Comparison of ENCODE assay signal across 12 cellular contexts in genomic region chr19:2587001-2587719, GRCh38.
DNase-seq lines count a peak whose midpoint lies in the region; ATAC-seq and TF ChIP-seq lines count a peak whose summit lies in the region.
"Had no signal": no experiment of that assay in that cellular context is flagged by ENCODE, and none has a peak within 500 bp of the region (broad histone marks: within the 10 kb centered on the region; RNA-seq: fewer than 3 reads in every experiment).

No MANE protein-coding gene starts in this region.

- no peak overlapping the region for H3K56ac ChIP-seq in H9 (ENCODE audit: insufficient read length, low read depth, low read length)

- peak overlapping the region; percentile 58 to 93 (median 85); a peak in 5 of 7 replicates for H3K27ac Mint-ChIP-seq in H9
- peak overlapping the region; percentile 32 for H3K27ac Mint-ChIP-seq in stimulated activated naive B cell treated with anti-CD40 and anti-IgM and Interleukin-4, amounts not matched to agents 10 μg/mL and 1 μg/mL and 100 μg/mL, for 72 hours

- TF ChIP-seq CTCF in H9 (conservative IDR thresholded peaks at IDR 0.05) (no peak), liver (IDR thresholded peaks at IDR 0.05; ENCODE audit: low read depth, low read length, missing input control) (no peak)

- no peak overlapping the region for H2BK120ac ChIP-seq in H9 (ENCODE audit: low read depth, low read length, poor library complexity, severe bottlenecking)

- peak overlapping the region; percentile 83 for H2BK12ac ChIP-seq in H9 (ENCODE audit: insufficient read length, low read depth, low read length)

- ATAC-seq in stimulated activated naive B cell treated with anti-CD40 and anti-IgM and Interleukin-4, amounts not matched to agents 10 μg/mL and 1 μg/mL and 100 μg/mL, for 72 hours (replicated peaks): no peak

- peak overlapping the region; percentile 90 for H3K4ac ChIP-seq in H9 (ENCODE audit: low read depth, low read length)

- H3K4me1 Mint-ChIP-seq in H9: peaks cover 21 to 33% of the 10 kb centered on the region in 2 experiments
- H3K4me1 Mint-ChIP-seq in stimulated activated naive B cell treated with anti-CD40 and anti-IgM and Interleukin-4, amounts not matched to agents 10 μg/mL and 1 μg/mL and 100 μg/mL, for 72 hours: peaks cover 27 to 51% of the 10 kb centered on the region in 2 donors

- no peak overlapping the region for H3T11ph ChIP-seq in H9 (ENCODE audit: low read length)

- peak overlapping the region; percentile 50 for H2BK20ac ChIP-seq in H9 (ENCODE audit: low read depth, low read length, poor library complexity, severe bottlenecking)

- H3K9me3 Mint-ChIP-seq in H9: peaks cover 14 to 20% of the 10 kb centered on the region in 2 experiments
- H3K9me3 Mint-ChIP-seq in stimulated activated naive B cell treated with anti-CD40 and anti-IgM and Interleukin-4, amounts not matched to agents 10 μg/mL and 1 μg/mL and 100 μg/mL, for 72 hours: peaks cover 5 to 11% of the 10 kb centered on the region in 2 donors

- H3K23ac ChIP-seq in H9 (ENCODE audit: insufficient read length, low read depth, low read length): no peak overlapping the region

- H3K36me3 Mint-ChIP-seq in H9 (ENCODE audit: insufficient read depth in 1 of 3, low read depth in 3 of 3): peaks cover 0 to 10% (median 5%) of the 10 kb centered on the region in 3 experiments; a peak in 3 of 7 replicates
- H3K36me3 Mint-ChIP-seq in stimulated activated naive B cell treated with anti-CD40 and anti-IgM and Interleukin-4, amounts not matched to agents 10 μg/mL and 1 μg/mL and 100 μg/mL, for 72 hours: peaks cover 9 to 17% of the 10 kb centered on the region in 2 donors

- no peak overlapping the region for H3K4me3 Mint-ChIP-seq in H9
- no peak overlapping the region for H3K4me3 Mint-ChIP-seq in stimulated activated naive B cell treated with anti-CD40 and anti-IgM and Interleukin-4, amounts not matched to agents 10 μg/mL and 1 μg/mL and 100 μg/mL, for 72 hours

- no peak overlapping the region for H3K4me3 ChIP-seq in liver (ENCODE audit: low read depth in 1 of 3, low read length in 3 of 3)

- H3K9ac ChIP-seq in H9 (ENCODE audit: extremely low read depth, insufficient read length, low read length) (no peak overlapping the region), liver (ENCODE audit: low read depth in 1 of 2, low read length in 2 of 2) (peak overlapping the region; percentile 8 to 43)

- DNase-seq in H9 (peak; percentile 66), caudate nucleus (lab: John Stamatoyannopoulos, UW) (peak in 1 of 61 donors; percentile 27), SK-N-DZ (ENCODE audit: low spot score) (no peak), HuH-7 (ENCODE audit: low spot score) (no peak), NCI-H1417 (lab: John Stamatoyannopoulos, UW) (no peak), AG20443 (ENCODE audit: low spot score) (no peak)
- no peak for DNase-seq in stimulated activated naive B cell treated with anti-CD40 and anti-IgM and Interleukin-4, amounts not matched to agents 10 μg/mL and 1 μg/mL and 100 μg/mL, for 72 hours
- DNase-seq: activated T-cell treated with anti-CD3 and anti-CD28 coated beads, Interleukin-2, amount 50 U/mL, for 1 hour; SHP77; small intestine had no signal

- WGBS in H9 (ENCODE audit: extremely low coverage, insufficient read length, low lambda C conversion rate): no CpG with 5 or more reads among the region's 32 CpGs
- WGBS in liver: 87% methylated on average over 32 of the region's 32 CpGs

- peak overlapping the region; percentile 48 for H4K91ac ChIP-seq in H9 (ENCODE audit: insufficient read length, low read depth, low read length)

- H2BK15ac ChIP-seq in H9 (ENCODE audit: low read depth, low read length): no peak overlapping the region

- no peak overlapping the region for H3K4me2 ChIP-seq in H9 (ENCODE audit: insufficient read depth, insufficient read length, low read length)

- H2AK5ac ChIP-seq in H9 (ENCODE audit: insufficient read length, low read length): no peak overlapping the region

- H3K79me2 ChIP-seq in H9 (ENCODE audit: insufficient read depth, low read length): no peaks in the 10 kb centered on the region

- no peaks in the 10 kb centered on the region for H4K20me1 ChIP-seq in H9 (ENCODE audit: control insufficient read depth, insufficient read depth, insufficient read length)

- H3K27me3 ChIP-seq in H9 (ENCODE audit: insufficient read depth, low read length) (no peaks in the 10 kb centered on the region), liver (ENCODE audit: control insufficient read depth in 4 of 4, insufficient read depth in 4 of 4, low read length in 3 of 4) (no peaks in the 10 kb centered on the region)

- H3K36me3 ChIP-seq in liver (ENCODE audit: control insufficient read depth in 4 of 4, insufficient read depth in 3 of 4, low read depth in 1 of 4, low read length in 3 of 4): no peaks in the 10 kb centered on the region

- peak overlapping the region; percentile 56 for H3K18ac ChIP-seq in H9 (ENCODE audit: insufficient read length, low read depth, low read length)

- H2AFZ ChIP-seq in H9 (ENCODE audit: low read length): peak overlapping the region; percentile 32

- peaks cover 4% of the 10 kb centered on the region for H3K23me2 ChIP-seq in H9 (ENCODE audit: insufficient read length, low read depth, low read length, poor library complexity, severe bottlenecking)

- peak overlapping the region; percentile 39 for H4K8ac ChIP-seq in H9 (replicated peaks; ENCODE audit: insufficient read length, low read depth, low read length)

- H3K79me1 ChIP-seq in H9 (ENCODE audit: insufficient read depth, low read depth, low read length, poor library complexity, severe bottlenecking): no peaks in the 10 kb centered on the region

- peak overlapping the region; percentile 80 for H3K14ac ChIP-seq in H9 (ENCODE audit: insufficient read depth, low read length)

- H3K27ac ChIP-seq in H9 (ENCODE audit: insufficient read length, low read depth, low read length) (no peak overlapping the region), caudate nucleus (ENCODE audit: low read depth, low read length) (peak overlapping the region; percentile 85), liver (ENCODE audit: low read depth in 1 of 2, low read length in 2 of 2) (peak overlapping the region; percentile 90 to 93)
- H3K27ac ChIP-seq: HL-60 had no signal

- peak overlapping the region; percentile 83 for H4K5ac ChIP-seq in H9 (ENCODE audit: insufficient read length, low read depth, low read length)

- TF ChIP-seq RAD21 in liver (IDR thresholded peaks at IDR 0.05): no peak

- H3K4me1 ChIP-seq in H9 (ENCODE audit: insufficient read depth, low read length) (peaks cover 6% of the 10 kb centered on the region), liver (ENCODE audit: control insufficient read depth in 4 of 4, insufficient read depth in 4 of 4, low read length in 3 of 4) (peaks cover 4 to 31% (median 20%) of the 10 kb centered on the region in 4 donors)

- H2BK5ac ChIP-seq in H9 (ENCODE audit: insufficient read length, low read length): no peak overlapping the region

- H3K27me3 Mint-ChIP-seq in H9 (ENCODE audit: low read depth): peaks cover 12% of the 10 kb centered on the region
- H3K27me3 Mint-ChIP-seq in stimulated activated naive B cell treated with anti-CD40 and anti-IgM and Interleukin-4, amounts not matched to agents 10 μg/mL and 1 μg/mL and 100 μg/mL, for 72 hours: no peaks in the 10 kb centered on the region

- H3K9me3 ChIP-seq in H9 (ENCODE audit: control insufficient read depth, low read depth, low read length): no peaks in the 10 kb centered on the region
- no peaks in the 10 kb centered on the region for H3K9me3 ChIP-seq in liver (ENCODE audit: control insufficient read depth in 4 of 4, low read length in 3 of 4)

TF ChIP-seq in liver, 16 proteins besides CTCF, POLR2A, EP300 and RAD21:
- no peak for TF ChIP-seq RXRA (IDR thresholded peaks at IDR 0.05)
